ENCODE assay signal across 1 cellular context in the genomic region with DNA sequence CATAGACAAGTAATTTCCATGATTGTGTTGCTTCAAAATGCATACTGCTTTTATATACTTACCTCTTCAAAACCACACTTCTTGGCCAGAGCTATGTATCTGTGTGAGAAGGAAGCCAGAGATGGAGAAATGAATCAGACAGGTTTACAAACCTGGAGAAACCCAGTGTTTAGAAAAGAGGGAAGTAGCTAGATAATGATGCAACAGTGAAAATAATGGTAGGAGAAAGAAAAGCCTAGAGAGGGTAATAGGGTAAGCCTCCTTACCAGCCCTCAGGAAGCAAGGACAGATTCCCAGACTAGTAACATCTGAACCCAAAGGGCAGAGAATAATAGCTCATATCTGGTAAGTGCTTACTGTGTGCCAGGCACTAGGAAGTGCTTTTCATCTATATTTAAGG.
TF ChIP-seq lines count a peak whose summit lies in the region.

No MANE protein-coding gene starts in this region.

TF ChIP-seq in GM23338, 12 proteins besides CTCF, POLR2A, EP300 and RAD21 (continued from another document):
- TF ChIP-seq, protein P1, sequence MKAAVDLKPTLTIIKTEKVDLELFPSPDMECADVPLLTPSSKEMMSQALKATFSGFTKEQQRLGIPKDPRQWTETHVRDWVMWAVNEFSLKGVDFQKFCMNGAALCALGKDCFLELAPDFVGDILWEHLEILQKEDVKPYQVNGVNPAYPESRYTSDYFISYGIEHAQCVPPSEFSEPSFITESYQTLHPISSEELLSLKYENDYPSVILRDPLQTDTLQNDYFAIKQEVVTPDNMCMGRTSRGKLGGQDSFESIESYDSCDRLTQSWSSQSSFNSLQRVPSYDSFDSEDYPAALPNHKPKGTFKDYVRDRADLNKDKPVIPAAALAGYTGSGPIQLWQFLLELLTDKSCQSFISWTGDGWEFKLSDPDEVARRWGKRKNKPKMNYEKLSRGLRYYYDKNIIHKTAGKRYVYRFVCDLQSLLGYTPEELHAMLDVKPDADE (IDR thresholded peaks at IDR 0.05) = no peak
- TF ChIP-seq EZH2 (IDR thresholded peaks at IDR 0.05; ENCODE audit: low read depth, unreplicated experiment) = no peak
- TF ChIP-seq ZNF331 (CRISPR knock-in tag; IDR thresholded peaks at IDR 0.05; ENCODE audit: low read depth) = no peak
- TF ChIP-seq STAT1 (IDR thresholded peaks at IDR 0.05; ENCODE audit: unreplicated experiment) = no peak
- TF ChIP-seq CREB1 (CRISPR knock-in tag; IDR thresholded peaks at IDR 0.05; ENCODE audit: low read depth) = no peak
- TF ChIP-seq, protein P2, sequence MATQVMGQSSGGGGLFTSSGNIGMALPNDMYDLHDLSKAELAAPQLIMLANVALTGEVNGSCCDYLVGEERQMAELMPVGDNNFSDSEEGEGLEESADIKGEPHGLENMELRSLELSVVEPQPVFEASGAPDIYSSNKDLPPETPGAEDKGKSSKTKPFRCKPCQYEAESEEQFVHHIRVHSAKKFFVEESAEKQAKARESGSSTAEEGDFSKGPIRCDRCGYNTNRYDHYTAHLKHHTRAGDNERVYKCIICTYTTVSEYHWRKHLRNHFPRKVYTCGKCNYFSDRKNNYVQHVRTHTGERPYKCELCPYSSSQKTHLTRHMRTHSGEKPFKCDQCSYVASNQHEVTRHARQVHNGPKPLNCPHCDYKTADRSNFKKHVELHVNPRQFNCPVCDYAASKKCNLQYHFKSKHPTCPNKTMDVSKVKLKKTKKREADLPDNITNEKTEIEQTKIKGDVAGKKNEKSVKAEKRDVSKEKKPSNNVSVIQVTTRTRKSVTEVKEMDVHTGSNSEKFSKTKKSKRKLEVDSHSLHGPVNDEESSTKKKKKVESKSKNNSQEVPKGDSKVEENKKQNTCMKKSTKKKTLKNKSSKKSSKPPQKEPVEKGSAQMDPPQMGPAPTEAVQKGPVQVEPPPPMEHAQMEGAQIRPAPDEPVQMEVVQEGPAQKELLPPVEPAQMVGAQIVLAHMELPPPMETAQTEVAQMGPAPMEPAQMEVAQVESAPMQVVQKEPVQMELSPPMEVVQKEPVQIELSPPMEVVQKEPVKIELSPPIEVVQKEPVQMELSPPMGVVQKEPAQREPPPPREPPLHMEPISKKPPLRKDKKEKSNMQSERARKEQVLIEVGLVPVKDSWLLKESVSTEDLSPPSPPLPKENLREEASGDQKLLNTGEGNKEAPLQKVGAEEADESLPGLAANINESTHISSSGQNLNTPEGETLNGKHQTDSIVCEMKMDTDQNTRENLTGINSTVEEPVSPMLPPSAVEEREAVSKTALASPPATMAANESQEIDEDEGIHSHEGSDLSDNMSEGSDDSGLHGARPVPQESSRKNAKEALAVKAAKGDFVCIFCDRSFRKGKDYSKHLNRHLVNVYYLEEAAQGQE (IDR thresholded peaks at IDR 0.05; ENCODE audit: unreplicated experiment) = no peak
TF ChIP-seq in GM23338: peak in this region for 0.
